2 cellular contexts compared by ENCODE assay signal in genomic region chr9:109321727-109322126, GRCh38.
TF ChIP-seq lines count a peak whose summit lies in the region.

No MANE protein-coding gene starts in this region.

TF ChIP-seq in GM23338, 12 proteins besides CTCF, POLR2A, EP300 and RAD21:
- TF ChIP-seq, protein P1, sequence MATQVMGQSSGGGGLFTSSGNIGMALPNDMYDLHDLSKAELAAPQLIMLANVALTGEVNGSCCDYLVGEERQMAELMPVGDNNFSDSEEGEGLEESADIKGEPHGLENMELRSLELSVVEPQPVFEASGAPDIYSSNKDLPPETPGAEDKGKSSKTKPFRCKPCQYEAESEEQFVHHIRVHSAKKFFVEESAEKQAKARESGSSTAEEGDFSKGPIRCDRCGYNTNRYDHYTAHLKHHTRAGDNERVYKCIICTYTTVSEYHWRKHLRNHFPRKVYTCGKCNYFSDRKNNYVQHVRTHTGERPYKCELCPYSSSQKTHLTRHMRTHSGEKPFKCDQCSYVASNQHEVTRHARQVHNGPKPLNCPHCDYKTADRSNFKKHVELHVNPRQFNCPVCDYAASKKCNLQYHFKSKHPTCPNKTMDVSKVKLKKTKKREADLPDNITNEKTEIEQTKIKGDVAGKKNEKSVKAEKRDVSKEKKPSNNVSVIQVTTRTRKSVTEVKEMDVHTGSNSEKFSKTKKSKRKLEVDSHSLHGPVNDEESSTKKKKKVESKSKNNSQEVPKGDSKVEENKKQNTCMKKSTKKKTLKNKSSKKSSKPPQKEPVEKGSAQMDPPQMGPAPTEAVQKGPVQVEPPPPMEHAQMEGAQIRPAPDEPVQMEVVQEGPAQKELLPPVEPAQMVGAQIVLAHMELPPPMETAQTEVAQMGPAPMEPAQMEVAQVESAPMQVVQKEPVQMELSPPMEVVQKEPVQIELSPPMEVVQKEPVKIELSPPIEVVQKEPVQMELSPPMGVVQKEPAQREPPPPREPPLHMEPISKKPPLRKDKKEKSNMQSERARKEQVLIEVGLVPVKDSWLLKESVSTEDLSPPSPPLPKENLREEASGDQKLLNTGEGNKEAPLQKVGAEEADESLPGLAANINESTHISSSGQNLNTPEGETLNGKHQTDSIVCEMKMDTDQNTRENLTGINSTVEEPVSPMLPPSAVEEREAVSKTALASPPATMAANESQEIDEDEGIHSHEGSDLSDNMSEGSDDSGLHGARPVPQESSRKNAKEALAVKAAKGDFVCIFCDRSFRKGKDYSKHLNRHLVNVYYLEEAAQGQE (IDR thresholded peaks at IDR 0.05; ENCODE audit: unreplicated experiment) = no peak
- TF ChIP-seq, protein P2, sequence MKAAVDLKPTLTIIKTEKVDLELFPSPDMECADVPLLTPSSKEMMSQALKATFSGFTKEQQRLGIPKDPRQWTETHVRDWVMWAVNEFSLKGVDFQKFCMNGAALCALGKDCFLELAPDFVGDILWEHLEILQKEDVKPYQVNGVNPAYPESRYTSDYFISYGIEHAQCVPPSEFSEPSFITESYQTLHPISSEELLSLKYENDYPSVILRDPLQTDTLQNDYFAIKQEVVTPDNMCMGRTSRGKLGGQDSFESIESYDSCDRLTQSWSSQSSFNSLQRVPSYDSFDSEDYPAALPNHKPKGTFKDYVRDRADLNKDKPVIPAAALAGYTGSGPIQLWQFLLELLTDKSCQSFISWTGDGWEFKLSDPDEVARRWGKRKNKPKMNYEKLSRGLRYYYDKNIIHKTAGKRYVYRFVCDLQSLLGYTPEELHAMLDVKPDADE (IDR thresholded peaks at IDR 0.05) = no peak
- no peak for TF ChIP-seq JUNB (IDR thresholded peaks at IDR 0.05; ENCODE audit: unreplicated experiment)
- no peak for TF ChIP-seq ZNF114 (CRISPR knock-in tag; IDR thresholded peaks at IDR 0.05)
- no peak for TF ChIP-seq NANOG (IDR thresholded peaks at IDR 0.05; ENCODE audit: borderline replicate concordance)
- TF ChIP-seq POLR2AphosphoS5 (IDR thresholded peaks at IDR 0.05; ENCODE audit: low read depth) = no peak
- no peak for TF ChIP-seq EZH2 (IDR thresholded peaks at IDR 0.05; ENCODE audit: low read depth, unreplicated experiment)
- TF ChIP-seq, protein P3, sequence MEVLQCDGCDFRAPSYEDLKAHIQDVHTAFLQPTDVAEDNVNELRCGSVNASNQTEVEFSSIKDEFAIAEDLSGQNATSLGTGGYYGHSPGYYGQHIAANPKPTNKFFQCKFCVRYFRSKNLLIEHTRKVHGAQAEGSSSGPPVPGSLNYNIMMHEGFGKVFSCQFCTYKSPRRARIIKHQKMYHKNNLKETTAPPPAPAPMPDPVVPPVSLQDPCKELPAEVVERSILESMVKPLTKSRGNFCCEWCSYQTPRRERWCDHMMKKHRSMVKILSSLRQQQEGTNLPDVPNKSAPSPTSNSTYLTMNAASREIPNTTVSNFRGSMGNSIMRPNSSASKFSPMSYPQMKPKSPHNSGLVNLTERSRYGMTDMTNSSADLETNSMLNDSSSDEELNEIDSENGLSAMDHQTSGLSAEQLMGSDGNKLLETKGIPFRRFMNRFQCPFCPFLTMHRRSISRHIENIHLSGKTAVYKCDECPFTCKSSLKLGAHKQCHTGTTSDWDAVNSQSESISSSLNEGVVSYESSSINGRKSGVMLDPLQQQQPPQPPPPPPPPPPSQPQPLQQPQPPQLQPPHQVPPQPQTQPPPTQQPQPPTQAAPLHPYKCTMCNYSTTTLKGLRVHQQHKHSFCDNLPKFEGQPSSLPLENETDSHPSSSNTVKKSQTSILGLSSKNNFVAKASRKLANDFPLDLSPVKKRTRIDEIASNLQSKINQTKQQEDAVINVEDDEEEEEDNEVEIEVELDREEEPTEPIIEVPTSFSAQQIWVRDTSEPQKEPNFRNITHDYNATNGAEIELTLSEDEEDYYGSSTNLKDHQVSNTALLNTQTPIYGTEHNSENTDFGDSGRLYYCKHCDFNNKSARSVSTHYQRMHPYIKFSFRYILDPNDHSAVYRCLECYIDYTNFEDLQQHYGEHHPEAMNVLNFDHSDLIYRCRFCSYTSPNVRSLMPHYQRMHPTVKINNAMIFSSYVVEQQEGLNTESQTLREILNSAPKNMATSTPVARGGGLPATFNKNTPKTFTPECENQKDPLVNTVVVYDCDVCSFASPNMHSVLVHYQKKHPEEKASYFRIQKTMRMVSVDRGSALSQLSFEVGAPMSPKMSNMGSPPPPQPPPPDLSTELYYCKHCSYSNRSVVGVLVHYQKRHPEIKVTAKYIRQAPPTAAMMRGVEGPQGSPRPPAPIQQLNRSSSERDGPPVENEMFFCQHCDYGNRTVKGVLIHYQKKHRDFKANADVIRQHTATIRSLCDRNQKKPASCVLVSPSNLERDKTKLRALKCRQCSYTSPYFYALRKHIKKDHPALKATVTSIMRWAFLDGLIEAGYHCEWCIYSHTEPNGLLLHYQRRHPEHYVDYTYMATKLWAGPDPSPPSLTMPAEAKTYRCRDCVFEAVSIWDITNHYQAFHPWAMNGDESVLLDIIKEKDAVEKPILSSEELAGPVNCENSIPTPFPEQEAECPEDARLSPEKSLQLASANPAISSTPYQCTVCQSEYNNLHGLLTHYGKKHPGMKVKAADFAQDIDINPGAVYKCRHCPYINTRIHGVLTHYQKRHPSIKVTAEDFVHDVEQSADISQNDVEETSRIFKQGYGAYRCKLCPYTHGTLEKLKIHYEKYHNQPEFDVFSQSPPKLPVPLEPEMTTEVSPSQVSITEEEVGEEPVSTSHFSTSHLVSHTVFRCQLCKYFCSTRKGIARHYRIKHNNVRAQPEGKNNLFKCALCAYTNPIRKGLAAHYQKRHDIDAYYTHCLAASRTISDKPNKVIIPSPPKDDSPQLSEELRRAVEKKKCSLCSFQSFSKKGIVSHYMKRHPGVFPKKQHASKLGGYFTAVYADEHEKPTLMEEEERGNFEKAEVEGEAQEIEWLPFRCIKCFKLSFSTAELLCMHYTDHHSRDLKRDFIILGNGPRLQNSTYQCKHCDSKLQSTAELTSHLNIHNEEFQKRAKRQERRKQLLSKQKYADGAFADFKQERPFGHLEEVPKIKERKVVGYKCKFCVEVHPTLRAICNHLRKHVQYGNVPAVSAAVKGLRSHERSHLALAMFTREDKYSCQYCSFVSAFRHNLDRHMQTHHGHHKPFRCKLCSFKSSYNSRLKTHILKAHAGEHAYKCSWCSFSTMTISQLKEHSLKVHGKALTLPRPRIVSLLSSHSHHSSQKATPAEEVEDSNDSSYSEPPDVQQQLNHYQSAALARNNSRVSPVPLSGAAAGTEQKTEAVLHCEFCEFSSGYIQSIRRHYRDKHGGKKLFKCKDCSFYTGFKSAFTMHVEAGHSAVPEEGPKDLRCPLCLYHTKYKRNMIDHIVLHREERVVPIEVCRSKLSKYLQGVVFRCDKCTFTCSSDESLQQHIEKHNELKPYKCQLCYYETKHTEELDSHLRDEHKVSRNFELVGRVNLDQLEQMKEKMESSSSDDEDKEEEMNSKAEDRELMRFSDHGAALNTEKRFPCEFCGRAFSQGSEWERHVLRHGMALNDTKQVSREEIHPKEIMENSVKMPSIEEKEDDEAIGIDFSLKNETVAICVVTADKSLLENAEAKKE (CRISPR knock-in tag; IDR thresholded peaks at IDR 0.05) = no peak
- TF ChIP-seq EZH2phosphoT487 (IDR thresholded peaks at IDR 0.05; ENCODE audit: unreplicated experiment) = no peak
- TF ChIP-seq STAT1 (IDR thresholded peaks at IDR 0.05; ENCODE audit: unreplicated experiment) = no peak
- no peak for TF ChIP-seq CREB1 (CRISPR knock-in tag; IDR thresholded peaks at IDR 0.05; ENCODE audit: low read depth)
- TF ChIP-seq ZNF331 (CRISPR knock-in tag; IDR thresholded peaks at IDR 0.05; ENCODE audit: low read depth) = no peak

TF ChIP-seq in SK-N-SH treated with all-trans-retinoic acid at 6 μM for 48 hours, 23 proteins besides CTCF, POLR2A, EP300 and RAD21 (continued from another document):
- TF ChIP-seq PPARA (CRISPR knock-in tag; IDR thresholded peaks at IDR 0.05; ENCODE audit: borderline replicate concordance) (no peak), TOX (CRISPR knock-in tag; IDR thresholded peaks at IDR 0.05; ENCODE audit: borderline replicate concordance) (no peak), PATZ1 (CRISPR knock-in tag; IDR thresholded peaks at IDR 0.05; ENCODE audit: borderline replicate concordance) (no peak), ISL1 (CRISPR knock-in tag; IDR thresholded peaks at IDR 0.05) (no peak), ZNF565 (CRISPR knock-in tag; conservative IDR thresholded peaks at IDR 0.05; ENCODE audit: low read depth) (no peak), CSDC2 (CRISPR knock-in tag; IDR thresholded peaks at IDR 0.05) (no peak), ZNF8 (CRISPR knock-in tag; IDR thresholded peaks at IDR 0.05) (no peak), ZFP3 (CRISPR knock-in tag; IDR thresholded peaks at IDR 0.05) (no peak), TCF4 (CRISPR knock-in tag; IDR thresholded peaks at IDR 0.05; ENCODE audit: borderline replicate concordance) (no peak), CREB5 (CRISPR knock-in tag; IDR thresholded peaks at IDR 0.05; ENCODE audit: low read depth) (no peak), ZNF70 (CRISPR knock-in tag; IDR thresholded peaks at IDR 0.05) (no peak), ARNTL (CRISPR knock-in tag; IDR thresholded peaks at IDR 0.05; ENCODE audit: borderline replicate concordance, low read depth) (no peak), ZFP30 (CRISPR knock-in tag; IDR thresholded peaks at IDR 0.05) (no peak), TSHZ2 (CRISPR knock-in tag; IDR thresholded peaks at IDR 0.05) (no peak)
